30 cellular contexts compared by ENCODE assay signal in the genomic region with DNA sequence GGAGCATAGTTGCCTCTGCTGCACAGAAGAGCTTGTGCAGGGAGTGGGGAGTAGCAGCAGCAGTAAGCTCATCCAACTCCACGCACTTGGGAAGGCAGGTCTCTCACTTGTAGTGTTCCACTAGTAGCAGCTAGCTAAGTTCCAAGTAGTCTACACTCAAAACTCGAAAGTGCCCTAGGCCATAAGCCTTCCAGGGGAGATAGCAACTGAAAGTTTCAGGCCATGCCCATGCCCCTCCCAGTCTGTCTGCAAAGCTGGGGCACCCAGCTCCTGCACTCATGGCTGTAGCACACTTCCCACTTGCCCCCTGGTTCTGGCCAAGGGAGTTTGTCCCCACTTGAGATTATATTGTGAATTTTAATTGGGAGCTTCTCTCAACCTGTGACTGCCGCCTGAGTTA.
"Had no signal": no experiment of that assay in that cellular context is flagged by ENCODE, and none has a peak within 500 bp of the region (broad histone marks: within the 10 kb centered on the region; RNA-seq: fewer than 3 reads in every experiment).

No MANE protein-coding gene starts in this region.

- H3K4me3 ChIP-seq: ascending aorta, cardiac muscle cell, colonic mucosa had no signal

- H3K27me3 ChIP-seq: ascending aorta, colonic mucosa had no signal

- ATAC-seq: activated CD8-positive, alpha-beta memory T cell treated with anti-CD3 and anti-CD28 coated beads, Interleukin-2, amount 10 ng/mL, durations not matched to agents 7 days and 5 days had no signal

- DNase-seq: activated B cell treated with CpG ODN at 0.5 μM for 24 hours; activated CD4-positive, alpha-beta memory T cell treated with anti-CD3 and anti-CD28 coated beads, Interleukin-2, amount 10 ng/mL, durations not matched to agents 7 days and 5 days; activated CD4-positive, alpha-beta T cell treated with anti-CD3 and anti-CD28 coated beads for 1 hour; activated CD4-positive, alpha-beta T cell treated with anti-CD3 and anti-CD28 coated beads for 48 hours; activated CD8-positive, alpha-beta memory T cell treated with anti-CD3 and anti-CD28 coated beads for 24 hours; activated CD8-positive, alpha-beta memory T cell treated with anti-CD3 and anti-CD28 coated beads, Interleukin-2, amount 10 ng/mL, durations not matched to agents 7 days and 5 days; activated CD8-positive, alpha-beta memory T cell treated with anti-CD3 and anti-CD28 coated beads, Interleukin-2, amount 50 U/mL, for 48 hours; activated effector memory CD4-positive, alpha-beta T cell treated with Interleukin-2 at 50 U/mL for 16 hours; activated naive CD4-positive, alpha-beta T cell treated with anti-CD3 and anti-CD28 coated beads, Interleukin-2, amount 50 U/mL, for 16 hours; activated naive CD8-positive, alpha-beta T cell treated with anti-CD3 and anti-CD28 coated beads for 36 hours; activated T-cell treated with anti-CD3 and anti-CD28 coated beads, Interleukin-2, amount 50 U/mL, for 48 hours; amniotic stem cell; colonic mucosa; NCI-H1048; NCI-H1105 treated with DMSO at 0.1 percent for 48 hours; NCI-H1436; NCI-H1694; NCI-H1930; NCI-H345; NCI-H510A; NCI-H526; NCI-H748 treated with DMSO at 0.1 percent for 48 hours; Right ventricle myocardium superior; SW 1271; T-helper 1 cell; T-helper 2 cell; T-helper 9 cell had no signal

- H3K27ac ChIP-seq: ascending aorta, cardiac muscle cell, colonic mucosa, VCaP had no signal

- H3K4me1 ChIP-seq: ascending aorta, colonic mucosa had no signal

- H3K36me3 ChIP-seq: ascending aorta, cardiac muscle cell, colonic mucosa had no signal

- H3K9me3 ChIP-seq: colonic mucosa had no signal
